32 cellular contexts compared by ENCODE assay signal in genomic region chr1:232503497-232503896, GRCh38.
"Had no signal": no experiment of that assay in that cellular context is flagged by ENCODE, and none has a peak within 500 bp of the region (broad histone marks: within the 10 kb centered on the region; RNA-seq: fewer than 3 reads in every experiment).

No MANE protein-coding gene starts in this region.

- H3K36me3 ChIP-seq: Peyer's patch, SJCRH30 had no signal

- H3K4me3 Mint-ChIP-seq: T-cell, T-helper 17 cell had no signal

- H3K4me1 Mint-ChIP-seq: T-cell had no signal

- H3K4me2 ChIP-seq: KMS-11 had no signal

- H3K36me3 Mint-ChIP-seq: T-cell had no signal

- DNase-seq: Karpas-422, MM.1S, MV-4-11, NCI-H1092, NCI-H1105 treated with DMSO at 0.1 percent for 48 hours, NCI-H1436, NCI-H1694, NCI-H187, NCI-H1930, NCI-H2029 treated with DMSO at 0.1 percent for 48 hours, NCI-H2081 treated with DMSO at 0.1 percent for 48 hours, NCI-H2171 treated with DMSO at 0.1 percent for 48 hours, NCI-H2227 treated with DMSO at 0.1 percent for 48 hours, NCI-H345, NCI-H446, NCI-H510A treated with DMSO at 0.1 percent for 48 hours, NCI-H524 treated with DMSO at 0.1 percent for 48 hours, NCI-H526 treated with DMSO at 0.1 percent for 48 hours, NCI-H774, OCI-M1, PC-3, Peyer's patch, SHP77, SIG-M5, SJCRH30, T-cell, T-helper 17 cell had no signal

- H3K4me3 ChIP-seq: Peyer's patch, SJCRH30, SK-N-MC had no signal

- H3K27ac ChIP-seq: KMS-11, Peyer's patch, RWPE1, SJCRH30, SK-N-MC had no signal

- H3K27ac Mint-ChIP-seq: T-cell, T-helper 17 cell had no signal

- H3K9me3 ChIP-seq: Peyer's patch, SJCRH30 had no signal

- H3K27me3 Mint-ChIP-seq: T-cell had no signal

- H3K4me1 ChIP-seq: Peyer's patch, SJCRH30 had no signal

- ATAC-seq: PC-3, Right ventricle myocardium inferior, SK-N-SH treated with all-trans-retinoic acid at 6 μM for 48 hours, T-cell, T-helper 17 cell had no signal

- H3K9me3 Mint-ChIP-seq: T-cell had no signal

- H3K9ac ChIP-seq: KMS-11 had no signal

- H3K27me3 ChIP-seq: Peyer's patch, SJCRH30 had no signal
